8 cellular contexts compared by ENCODE assay signal in the genomic region with DNA sequence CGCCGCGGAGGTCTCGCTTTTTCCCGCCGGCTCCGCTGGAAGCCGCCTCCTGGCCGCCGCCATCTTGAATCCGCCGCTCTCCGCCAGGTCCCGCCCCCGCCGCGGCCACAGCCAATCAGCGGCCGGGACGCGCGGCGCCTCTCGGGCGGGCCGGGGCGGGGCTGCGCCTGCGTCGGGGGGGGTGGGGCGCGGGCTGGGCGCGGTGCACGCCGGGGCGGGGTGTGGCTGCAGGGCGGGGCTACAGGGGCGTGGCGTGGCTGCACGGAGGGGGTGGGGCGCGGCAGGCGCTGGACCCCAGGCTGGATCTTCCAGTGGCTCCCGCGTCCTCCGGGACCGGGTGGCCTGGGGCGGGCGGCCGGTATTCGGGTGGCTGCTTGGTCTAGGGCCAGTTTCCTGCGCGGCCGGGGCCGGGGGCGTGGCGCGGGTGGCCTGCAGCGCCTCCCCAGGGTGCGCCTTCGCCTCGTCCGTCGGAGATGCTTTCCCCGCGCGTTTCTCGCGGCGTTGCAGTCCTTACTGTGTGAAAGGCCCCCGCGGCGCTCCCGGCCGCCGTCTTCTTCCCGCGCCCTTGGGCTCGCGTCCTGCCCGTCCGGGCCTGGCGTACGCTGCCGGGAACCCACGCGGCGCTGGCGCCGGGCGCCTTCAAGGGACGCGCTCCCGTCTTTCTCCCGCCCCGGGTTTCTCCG. TPM values are rescaled to one million over a fixed set of nuclear protein-coding genes. Genes with fewer than 3 reads are reported as not detected.
DNase-seq lines count a peak whose midpoint lies in the region; ATAC-seq, FAIRE-seq and TF ChIP-seq lines count a peak whose summit lies in the region.

No MANE protein-coding gene starts in this region.

- H3K27me3 ChIP-seq in skeletal muscle satellite cell (ENCODE audit: control insufficient read depth, insufficient read depth, low read length) = no peaks in the 10 kb centered on the region

- peak overlapping the region; percentile 86 for H3K4me2 ChIP-seq in skeletal muscle satellite cell (ENCODE audit: low read length)

- peaks cover 2% of the 10 kb centered on the region for H3K9me3 ChIP-seq in iPS-18c (ENCODE audit: control insufficient read depth, insufficient read depth, low read length)
- H3K9me3 ChIP-seq in skeletal muscle satellite cell (replicated peaks; ENCODE audit: low read length) = no peaks in the 10 kb centered on the region

- peaks cover 29% of the 10 kb centered on the region for H3K36me3 Mint-ChIP-seq in brain

- H3K36me3 ChIP-seq in skeletal muscle satellite cell (ENCODE audit: insufficient read depth, low read length) = peaks cover 12% of the 10 kb centered on the region

- ATAC-seq in HG02973 (IDR thresholded peaks at IDR 0.05; ENCODE audit: unreplicated experiment) = peak; percentile 47

- H3K4me3 ChIP-seq in iPS-18c (ENCODE audit: insufficient read depth, low read depth, low read length) (peak overlapping the region; percentile 99), skeletal muscle satellite cell (ENCODE audit: low read length) (peak overlapping the region; percentile 99)

- H3K27me3 Mint-ChIP-seq in brain = peaks cover 3% of the 10 kb centered on the region

- peak overlapping the region in 4 of 5 experiments; percentile 77 to 95 (median 88) for H3K27ac Mint-ChIP-seq in brain

- no peak; the same call in 1 of the 2 replicates for TF ChIP-seq CTCF in 22Rv1 (IDR thresholded peaks at IDR 0.05)
- TF ChIP-seq CTCF in brain (conservative IDR thresholded peaks at IDR 0.05) = peak in 1 of 2 experiments; percentile 5

- H3K27ac ChIP-seq in 22Rv1 = peak overlapping the region; percentile 99

- H3K4me1 ChIP-seq in skeletal muscle satellite cell (ENCODE audit: control insufficient read depth, insufficient read depth, low read length) = peaks cover 33% of the 10 kb centered on the region

- H3K4me1 Mint-ChIP-seq in brain = peaks cover 54% of the 10 kb centered on the region

- peak; percentile 44 for FAIRE-seq in GM18507 (lab: Jason Lieb, UNC)

- H3K4me3 Mint-ChIP-seq in brain = peak overlapping the region; percentile 91 to 97 (median 95)

- H3K9ac ChIP-seq in skeletal muscle satellite cell (ENCODE audit: low read depth, low read length) = peak overlapping the region; percentile 95

- no peaks in the 10 kb centered on the region for H3K9me3 Mint-ChIP-seq in brain

- DNase-seq in GM18507 (ENCODE audit: extremely low spot score, insufficient read length, low read depth) (peak; percentile 81), NCI-H2107 (lab: John Stamatoyannopoulos, UW) (peak; percentile 89), UCSD-AML1 (lab: John Stamatoyannopoulos, UW; ENCODE audit: unreplicated experiment) (peak; percentile 90)

RNA-seq across cellular contexts. Expression of a gene that starts 0.6 kb away (rescaled TPM):
- polyA plus RNA-seq in brain (ENCODE audit: insufficient read depth, low read depth, low replicate concordance) = 19.1 TPM
- total RNA-seq in skeletal muscle satellite cell (2012; rRNA removed) = 16.2 and 21.2 TPM in 2 replicates

RNA-seq across cellular contexts. Expression of a gene that starts 0.9 kb away (rescaled TPM):
- polyA plus RNA-seq in brain (ENCODE audit: insufficient read depth, low read depth, low replicate concordance) = 20.2 TPM
- 5.0 and 5.6 TPM in 2 replicates for total RNA-seq in skeletal muscle satellite cell (2012; rRNA removed)

RNA-seq across cellular contexts. Expression of a gene that starts 38.4 kb away (rescaled TPM):
- 29.1 TPM for polyA plus RNA-seq in brain (ENCODE audit: insufficient read depth, low read depth, low replicate concordance)
- total RNA-seq in skeletal muscle satellite cell (2012; rRNA removed) = 17.2 and 19.0 TPM in 2 replicates

RNA-seq across cellular contexts. Expression of a gene that starts 39.1 kb away (rescaled TPM):
- polyA plus RNA-seq in brain (ENCODE audit: insufficient read depth, low read depth, low replicate concordance) = 48.0 TPM
- total RNA-seq in skeletal muscle satellite cell (2012; rRNA removed) = 57.8 and 107 TPM in 2 replicates

Comparison
In these comparisons a context has a peak if more than half of its experiments do, and no peak if none do; other contexts are left out.
1. Peak in every context shown above with its lines: DNase-seq, ATAC-seq, H3K4me3 ChIP-seq and H3K27ac ChIP-seq.